2 cellular contexts compared by ENCODE assay signal in genomic region chr9:22980429-22980828, GRCh38.
DNase-seq lines count a peak whose midpoint lies in the region; TF ChIP-seq lines count a peak whose summit lies in the region.
"Not testable (repeated sequence)": the region's sequence is repeated elsewhere in the genome, so short reads cannot be mapped to it uniquely, and the experiment has no call there.

No MANE protein-coding gene starts in this region.

- H3K36me3 Mint-ChIP-seq in HFFc6 (ENCODE audit: low read depth); nephron progenitor cell (ENCODE audit: low read depth): not testable (repeated sequence)

- H3K27me3 Mint-ChIP-seq in HFFc6 (ENCODE audit: insufficient read depth); nephron progenitor cell (ENCODE audit: low read depth, poor library complexity): not testable (repeated sequence)

- not testable (repeated sequence) for H3K27ac Mint-ChIP-seq in HFFc6
- peak overlapping the region; percentile 61 for H3K27ac Mint-ChIP-seq in nephron progenitor cell

- H3K4me1 Mint-ChIP-seq in HFFc6 (ENCODE audit: low read depth); nephron progenitor cell: not testable (repeated sequence)

- DNase-seq in HFFc6, nephron progenitor cell: not testable (repeated sequence)

- H3K9me3 Mint-ChIP-seq in HFFc6, nephron progenitor cell: not testable (repeated sequence)

- H3K4me3 Mint-ChIP-seq in HFFc6: peak overlapping the region; percentile 22; the same call in 1 of the 2 replicates
- not testable (repeated sequence) for H3K4me3 Mint-ChIP-seq in nephron progenitor cell

- not testable (repeated sequence) for TF ChIP-seq CTCF in HFFc6 (IDR thresholded peaks at IDR 0.05); nephron progenitor cell (IDR thresholded peaks at IDR 0.05)
